Comparison of ENCODE assay signal across 16 cellular contexts in genomic region chr1:18309552-18310155, GRCh38.
"Had no signal": no experiment of that assay in that cellular context is flagged by ENCODE, and none has a peak within 500 bp of the region (broad histone marks: within the 10 kb centered on the region; RNA-seq: fewer than 3 reads in every experiment).

No MANE protein-coding gene starts in this region.

- H3K9ac ChIP-seq: neural progenitor cell had no signal

- H3K27me3 ChIP-seq: neural progenitor cell had no signal

- H3K4me2 ChIP-seq: neural progenitor cell, smooth muscle cell had no signal

- H3K4me1 ChIP-seq: neural progenitor cell had no signal

- H3K36me3 ChIP-seq: neural progenitor cell had no signal

- DNase-seq: activated CD4-positive, alpha-beta memory T cell treated with anti-CD3 and anti-CD28 coated beads for 36 hours; activated CD4-positive, alpha-beta T cell treated with anti-CD3 and anti-CD28 coated beads for 48 hours; activated naive CD4-positive, alpha-beta T cell treated with anti-CD3 and anti-CD28 coated beads, Interleukin-2, amount 10 ng/mL, durations not matched to agents 7 days and 5 days; activated T-cell treated with anti-CD3 and anti-CD28 coated beads, Interleukin-2, amount 50 U/mL, for 48 hours; amygdala; effector CD8-positive, alpha-beta T cell; erythroblast; foreskin fibroblast; naive thymus-derived CD8-positive, alpha-beta T cell; stimulated activated CD4-positive, alpha-beta T cell treated with anti-CD3 and anti-CD28 coated beads, Interleukin-2, amount 100 ng/mL, for 48 hours; stimulated activated naive CD4-positive, alpha-beta T cell treated with Interleukin-2 at 50 U/mL for 16 hours; T-helper 1 cell had no signal

- H3K27ac ChIP-seq: neural progenitor cell had no signal

- H3K4me3 ChIP-seq: lung, neural progenitor cell, smooth muscle cell had no signal

- FAIRE-seq: keratinocyte had no signal

- H2AFZ ChIP-seq: neural progenitor cell had no signal
